In genomic region chr6:4191271-4191721, GRCh38 we compare ENCODE assay signal across 33 cellular contexts.
"Had no signal": no experiment of that assay in that cellular context is flagged by ENCODE, and none has a peak within 500 bp of the region (broad histone marks: within the 10 kb centered on the region; RNA-seq: fewer than 3 reads in every experiment).

No MANE protein-coding gene starts in this region.

- DNase-seq: Kasumi-1, MG63, MM.1S, MV-4-11, NCI-H1048, NCI-H1092, NCI-H1092 treated with DMSO at 0.1 percent for 48 hours, NCI-H1105, NCI-H1105 treated with DMSO at 0.1 percent for 48 hours, NCI-H1417, NCI-H1417 treated with DMSO at 0.1 percent for 48 hours, NCI-H1436, NCI-H1436 treated with DMSO at 0.1 percent for 48 hours, NCI-H146, NCI-H1694, NCI-H1694 treated with DMSO at 0.1 percent for 48 hours, NCI-H187, NCI-H187 treated with DMSO at 0.1 percent for 48 hours, NCI-H1930, NCI-H2029, NCI-H2029 treated with DMSO at 0.1 percent for 48 hours, NCI-H2081, NCI-H2081 treated with DMSO at 0.1 percent for 48 hours, NCI-H2107, NCI-H2171, NCI-H2171 treated with DMSO at 0.1 percent for 48 hours, NCI-H2227 treated with DMSO at 0.1 percent for 48 hours, NCI-H226, NCI-H345, NCI-H446, NCI-H446 treated with DMSO at 0.1 percent for 48 hours, NCI-H510A, NCI-H510A treated with DMSO at 0.1 percent for 48 hours had no signal

- H3K27me3 ChIP-seq: MG63 had no signal

- H3K36me3 ChIP-seq: MG63 had no signal

- H3K9me3 ChIP-seq: MG63 had no signal

- H3K4me3 ChIP-seq: MG63 had no signal
